In the genomic region with DNA sequence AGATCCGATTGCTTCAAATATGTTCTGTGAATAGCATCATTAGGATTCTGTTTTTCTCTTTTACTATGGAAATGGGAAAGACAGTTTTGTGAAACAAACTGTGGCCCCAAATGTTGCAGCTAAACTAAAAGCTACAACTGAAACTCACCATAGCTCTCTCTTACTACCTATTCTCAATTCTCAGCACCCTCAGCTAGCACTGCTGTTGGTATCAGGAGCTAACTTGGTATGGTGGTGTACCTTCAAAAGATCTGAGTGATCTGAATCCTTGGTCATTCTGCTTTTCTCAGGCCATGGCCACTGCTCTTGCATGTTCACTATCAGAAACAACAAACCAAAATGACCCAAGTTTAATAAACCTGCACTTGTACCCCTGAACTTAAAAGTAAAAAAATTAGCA, we compare ENCODE assay signal across 21 cellular contexts.
A peak's percentile ranks its signal among the peaks of the same experiment; 100 is the strongest.
DNase-seq lines count a peak whose midpoint lies in the region; ATAC-seq, FAIRE-seq and TF ChIP-seq lines count a peak whose summit lies in the region.
"Had no signal": no experiment of that assay in that cellular context is flagged by ENCODE, and none has a peak within 500 bp of the region (broad histone marks: within the 10 kb centered on the region; RNA-seq: fewer than 3 reads in every experiment).

No MANE protein-coding gene starts in this region.

- no peaks in the 10 kb centered on the region for H3K36me3 ChIP-seq in BE2C

- H3K4me1 ChIP-seq in BE2C = no peaks in the 10 kb centered on the region

- DNase-seq in GM12892 (ENCODE audit: insufficient read length) = no peak
- no peak for DNase-seq in A172 (ENCODE audit: low spot score)
- DNase-seq in stimulated activated CD4-positive, alpha-beta T cell treated with anti-CD3 and anti-CD28 coated beads, Interleukin-2, amount 100 ng/mL, for 24 hours = no peak
- DNase-seq in NCI-H69 (lab: John Stamatoyannopoulos, UW) = no peak
- no peak for DNase-seq in BE2C
- DNase-seq: GDM1, GOT3, Karpas-422, NCI-H1417, NCI-H1694 treated with DMSO at 0.1 percent for 48 hours, NCI-H2107, NCI-H446 treated with DMSO at 0.1 percent for 48 hours, NCI-H526 treated with DMSO at 0.1 percent for 48 hours, PC-9, RPMI8226, SHP77 had no signal

- no peak overlapping the region for H3K4me3 ChIP-seq in BE2C (ENCODE audit: low read depth, low read length)
- H3K4me3 ChIP-seq: PC-9 had no signal

- no peak for TF ChIP-seq CTCF in BE2C (IDR thresholded peaks at IDR 0.05; ENCODE audit: low read depth, low read length)

- peak; percentile 39 for ATAC-seq in GM19324 (IDR thresholded peaks at IDR 0.05; ENCODE audit: low FRiP score, unreplicated experiment)
- peak; percentile 44 for ATAC-seq in HG02870 (IDR thresholded peaks at IDR 0.05; ENCODE audit: unreplicated experiment)
- peak; percentile 45 for ATAC-seq in HG03439 (IDR thresholded peaks at IDR 0.05; ENCODE audit: unreplicated experiment)
- ATAC-seq: HCT116 had no signal

- no peaks in the 10 kb centered on the region for H3K9me3 ChIP-seq in BE2C

- no peak for TF ChIP-seq POLR2A in GM12892 (IDR thresholded peaks at IDR 0.05; ENCODE audit: low read depth, low read length)

- H3K27me3 ChIP-seq in BE2C = no peaks in the 10 kb centered on the region

- peak; percentile 24 for FAIRE-seq in GM12892 (lab: Jason Lieb, UNC)
- FAIRE-seq: A204.1 had no signal
